ENCODE assay signal across 31 cellular contexts in the genomic region with DNA sequence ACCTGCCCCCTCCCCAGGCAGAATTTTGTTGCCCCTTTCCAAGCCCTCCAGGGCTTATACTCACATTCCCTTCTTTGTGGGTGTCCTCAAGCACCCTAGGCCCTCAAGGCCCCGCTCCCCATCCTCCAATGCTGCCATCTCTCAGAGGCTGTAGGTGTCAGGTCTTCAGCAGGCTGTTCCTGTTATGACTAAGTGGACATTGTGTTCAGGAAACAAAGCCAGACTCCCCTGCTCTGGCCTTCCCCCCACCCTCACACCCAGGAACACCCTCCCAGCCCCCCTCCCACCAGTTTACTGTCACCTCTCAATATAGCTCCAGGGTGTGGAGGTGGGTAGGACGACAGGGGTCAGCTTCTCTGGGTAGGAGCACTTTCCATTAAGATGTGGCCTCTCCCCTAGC. TPM values are rescaled to one million over a fixed set of nuclear protein-coding genes. Genes with fewer than 3 reads are reported as not detected.
A peak's percentile ranks its signal among the peaks of the same experiment; 100 is the strongest.
DNase-seq lines count a peak whose midpoint lies in the region; ATAC-seq and TF ChIP-seq lines count a peak whose summit lies in the region.
"Had no signal": no experiment of that assay in that cellular context is flagged by ENCODE, and none has a peak within 500 bp of the region (broad histone marks: within the 10 kb centered on the region; RNA-seq: fewer than 3 reads in every experiment).

No MANE protein-coding gene starts in this region.

- peaks cover 6% of the 10 kb centered on the region for H3K4me1 Mint-ChIP-seq in T-helper 1 cell treated with Interleukin-12 subunit alpha and Interleukin-12 subunit beta and Interleukin-4 antibody, amounts not matched to agents 30 μg/mL and 1 μg/mL, for 36 hours (ENCODE audit: low read depth)
- H3K4me1 Mint-ChIP-seq: CD4-positive, CD25-positive, alpha-beta regulatory T cell; central memory CD8-positive, alpha-beta T cell; endodermal cell; mesothelial cell of epicardium; WTC11 had no signal

- H3K36me3 ChIP-seq in right atrium auricular region = peaks cover 44% of the 10 kb centered on the region
- H3K36me3 ChIP-seq: SJCRH30, upper lobe of right lung had no signal

- H3K4me1 ChIP-seq in right atrium auricular region = no peaks in the 10 kb centered on the region
- H3K4me1 ChIP-seq: upper lobe of right lung had no signal

- no peaks in the 10 kb centered on the region for H3K9me3 ChIP-seq in right atrium auricular region
- H3K9me3 ChIP-seq: SJCRH30, upper lobe of right lung had no signal

- no peak overlapping the region for H3K4me3 Mint-ChIP-seq in T-helper 1 cell treated with Interleukin-12 subunit alpha and Interleukin-12 subunit beta and Interleukin-4 antibody, amounts not matched to agents 30 μg/mL and 1 μg/mL, for 36 hours
- H3K4me3 Mint-ChIP-seq: activated naive CD4-positive, alpha-beta T cell treated with anti-CD3 and anti-CD28 coated beads for 36 hours; activated T-cell treated with anti-CD3 and anti-CD28 coated beads, Interleukin-2, amount 50 U/mL, for 4 hours; CD4-positive, CD25-positive, alpha-beta regulatory T cell; central memory CD8-positive, alpha-beta T cell; dendritic cell treated with granulocyte-macrophage colony-stimulating factor and Interleukin-4, amounts not matched to agents 40 ng/mL and 50 ng/mL, for 4 days; endodermal cell; mesothelial cell of epicardium; WTC11 had no signal

- H3K9me3 Mint-ChIP-seq in T-helper 1 cell treated with Interleukin-12 subunit alpha and Interleukin-12 subunit beta and Interleukin-4 antibody, amounts not matched to agents 30 μg/mL and 1 μg/mL, for 36 hours = no peaks in the 10 kb centered on the region
- H3K9me3 Mint-ChIP-seq: activated naive CD4-positive, alpha-beta T cell treated with anti-CD3 and anti-CD28 coated beads for 36 hours; activated T-cell treated with anti-CD3 and anti-CD28 coated beads, Interleukin-2, amount 50 U/mL, for 4 hours; central memory CD8-positive, alpha-beta T cell; dendritic cell treated with granulocyte-macrophage colony-stimulating factor and Interleukin-4, amounts not matched to agents 40 ng/mL and 50 ng/mL, for 4 days; endodermal cell; mesothelial cell of epicardium; WTC11 had no signal

- no peaks in the 10 kb centered on the region for H3K27me3 ChIP-seq in right atrium auricular region
- H3K27me3 ChIP-seq: upper lobe of right lung had no signal

- intact Hi-C loops in Right ventricle myocardium inferior (cut with DNase I) (loop anchor here (1.0 kb wide), 1 partner anchor 33 kb away; no protein-coding TSS in a partner anchor), cardiac septum (cut with DNase I) (no loop called here)

- peak overlapping the region; percentile 61 to 82 for H3K4me3 ChIP-seq in right atrium auricular region
- H3K4me3 ChIP-seq: SJCRH30, upper lobe of right lung had no signal

- no peaks in the 10 kb centered on the region for H3K36me3 Mint-ChIP-seq in T-helper 1 cell treated with Interleukin-12 subunit alpha and Interleukin-12 subunit beta and Interleukin-4 antibody, amounts not matched to agents 30 μg/mL and 1 μg/mL, for 36 hours (ENCODE audit: low read depth)
- H3K36me3 Mint-ChIP-seq: CD4-positive, CD25-positive, alpha-beta regulatory T cell; mesothelial cell of epicardium; WTC11 had no signal

- no peaks in the 10 kb centered on the region for H3K27me3 Mint-ChIP-seq in T-helper 1 cell treated with Interleukin-12 subunit alpha and Interleukin-12 subunit beta and Interleukin-4 antibody, amounts not matched to agents 30 μg/mL and 1 μg/mL, for 36 hours (ENCODE audit: low read depth)
- H3K27me3 Mint-ChIP-seq: CD4-positive, CD25-positive, alpha-beta regulatory T cell had no signal

- DNase-seq in Right ventricle myocardium inferior (ENCODE audit: missing footprints) (peak; percentile 55), cardiac septum (ENCODE audit: low spot score) (no peak), right atrium auricular region (ENCODE audit: low spot score) (no peak), Ammon's horn (ENCODE audit: low spot score) (no peak), NCI-H146 (lab: John Stamatoyannopoulos, UW) (no peak), NCI-H128 (lab: John Stamatoyannopoulos, UW; ENCODE audit: unreplicated experiment) (no peak), DMS153 (lab: John Stamatoyannopoulos, UW) (no peak)
- DNase-seq: activated CD4-positive, alpha-beta T cell treated with anti-CD3 and anti-CD28 coated beads, Interleukin-2, amount 50 U/mL, for 1 hour; activated naive CD4-positive, alpha-beta T cell treated with anti-CD3 and anti-CD28 coated beads for 36 hours; activated T-cell treated with anti-CD3 and anti-CD28 coated beads, Interleukin-2, amount 50 U/mL, for 4 hours; Calu3; CD4-positive, CD25-positive, alpha-beta regulatory T cell; DMS79 treated with DMSO at 0.1 percent for 48 hours; endodermal cell; GDM1; NCI-H2107; NCI-H446 treated with DMSO at 0.1 percent for 48 hours; NCI-H774; SJCRH30; stimulated activated CD4-positive, alpha-beta T cell treated with anti-CD3 and anti-CD28 coated beads, Interleukin-4, amount 100 ng/mL, for 1 hour; SW 1271; T1000; upper lobe of right lung had no signal

- ATAC-seq in Right ventricle myocardium inferior = peak; percentile 32
- ATAC-seq: activated T-cell treated with anti-CD3 and anti-CD28 coated beads, Interleukin-2, amount 50 U/mL, for 4 hours; sciatic nerve; upper lobe of right lung; WTC11 had no signal

- H3K27ac Mint-ChIP-seq in T-helper 1 cell treated with Interleukin-12 subunit alpha and Interleukin-12 subunit beta and Interleukin-4 antibody, amounts not matched to agents 30 μg/mL and 1 μg/mL, for 36 hours = peak overlapping the region; percentile 39
- H3K27ac Mint-ChIP-seq: activated naive CD4-positive, alpha-beta T cell treated with anti-CD3 and anti-CD28 coated beads for 36 hours; CD4-positive, CD25-positive, alpha-beta regulatory T cell; dendritic cell treated with granulocyte-macrophage colony-stimulating factor and Interleukin-4, amounts not matched to agents 40 ng/mL and 50 ng/mL, for 4 days; endodermal cell; mesothelial cell of epicardium; WTC11 had no signal

- peak overlapping the region; percentile 84 for H3K27ac ChIP-seq in right atrium auricular region
- H3K27ac ChIP-seq: SJCRH30, upper lobe of right lung had no signal

- no peak for TF ChIP-seq CTCF in right atrium auricular region (IDR thresholded peaks at IDR 0.05)

RNA-seq across cellular contexts. Expression of a gene that starts 1.4 kb away (rescaled TPM):
- total RNA-seq in Right ventricle myocardium inferior = 3,910 TPM
- 170 TPM for total RNA-seq in cardiac septum
- over 10,000 TPM in 1 of 2 donors, 1,000 to 10,000 TPM in 1; 8,253 to 13,240 TPM for total RNA-seq in right atrium auricular region
- total RNA-seq: activated naive CD4-positive, alpha-beta T cell treated with anti-CD3 and anti-CD28 coated beads for 36 hours; activated T-cell treated with anti-CD3 and anti-CD28 coated beads, Interleukin-2, amount 50 U/mL, for 4 hours; Calu3; CD4-positive, CD25-positive, alpha-beta regulatory T cell; endodermal cell; mesothelial cell of epicardium; sciatic nerve; SJCRH30; temporal lobe had no signal

RNA-seq across cellular contexts. Expression of a gene that starts 26.0 kb away (rescaled TPM):
- total RNA-seq in Right ventricle myocardium inferior (11,833 TPM), cardiac septum (13,582 TPM), right atrium auricular region (1,000 to 10,000 TPM; 1,082 to 4,592 TPM)
- total RNA-seq: activated naive CD4-positive, alpha-beta T cell treated with anti-CD3 and anti-CD28 coated beads for 36 hours; Calu3; CD4-positive, CD25-positive, alpha-beta regulatory T cell; mesothelial cell of epicardium; WTC11 had no signal

RNA-seq across cellular contexts. Expression of a gene that starts 32.6 kb away (rescaled TPM):
- 0.92 TPM for total RNA-seq in Right ventricle myocardium inferior
- not detected for total RNA-seq in cardiac septum
- total RNA-seq in right atrium auricular region = not detected
- total RNA-seq: activated naive CD4-positive, alpha-beta T cell treated with anti-CD3 and anti-CD28 coated beads for 36 hours; activated T-cell treated with anti-CD3 and anti-CD28 coated beads, Interleukin-2, amount 50 U/mL, for 4 hours; Calu3; mesothelial cell of epicardium had no signal

RNA-seq across cellular contexts. Expression of a gene that starts 36.9 kb away (rescaled TPM):
- total RNA-seq in Right ventricle myocardium inferior (not detected), cardiac septum (not detected), right atrium auricular region (not detected)
- total RNA-seq: activated naive CD4-positive, alpha-beta T cell treated with anti-CD3 and anti-CD28 coated beads for 36 hours; activated T-cell treated with anti-CD3 and anti-CD28 coated beads, Interleukin-2, amount 50 U/mL, for 4 hours; Calu3; CD4-positive, CD25-positive, alpha-beta regulatory T cell; endodermal cell; lower leg skin; mesothelial cell of epicardium; sciatic nerve; SJCRH30; temporal lobe; upper lobe of right lung had no signal

RNA-seq across cellular contexts. Expression of a gene that starts 44.5 kb away (rescaled TPM):
- total RNA-seq in Right ventricle myocardium inferior (4.0 TPM), cardiac septum (3.7 TPM), right atrium auricular region (1 to 10 TPM; 4.1 to 6.3 TPM)
- total RNA-seq: activated naive CD4-positive, alpha-beta T cell treated with anti-CD3 and anti-CD28 coated beads for 36 hours; Calu3; CD4-positive, CD25-positive, alpha-beta regulatory T cell had no signal

Comparison
In these comparisons a context has a peak if more than half of its experiments do, and no peak if none do; other contexts are left out.
1. RNA of a gene that starts 1.4 kb away (total RNA-seq): 8,253 to 13,240 TPM in right atrium auricular region and 3,910 TPM in Right ventricle myocardium inferior (single experiment); 170 TPM in cardiac septum (single experiment); every median in the first group is over 10 times any median in the second.